ENCODE assay signal across 9 cellular contexts in genomic region chr1:47332779-47333577, GRCh38. TPM values are rescaled to one million over a fixed set of nuclear protein-coding genes. Genes with fewer than 3 reads are reported as not detected.
DNase-seq lines count a peak whose midpoint lies in the region; ATAC-seq and TF ChIP-seq lines count a peak whose summit lies in the region.
"Had no signal": no experiment of that assay in that cellular context is flagged by ENCODE, and none has a peak within 500 bp of the region (broad histone marks: within the 10 kb centered on the region; RNA-seq: fewer than 3 reads in every experiment).

No MANE protein-coding gene starts in this region.

- intact Hi-C loops in psoas muscle (cut with DNase I) = loop anchor here (2.0 to 5.0 kb wide), 2 partner anchors 18 to 141 kb away; partner anchors contain the start of genes STIL (in 2 of the 2) and PDZK1IP1 (in 1 of the 2)

- 29 to 31% (median 29%) methylated on average over 19 of the region's 19 CpGs for WGBS in psoas muscle, 3 donors

- H3K9me3 Mint-ChIP-seq in CD8-positive, alpha-beta memory T cell = no peaks in the 10 kb centered on the region
- H3K9me3 Mint-ChIP-seq in effector memory CD8-positive, alpha-beta T cell = no peaks in the 10 kb centered on the region
- H3K9me3 Mint-ChIP-seq in activated CD4-positive, alpha-beta memory T cell treated with anti-CD3 and anti-CD28 coated beads, Interleukin-2, amount 10 ng/mL, durations not matched to agents 7 days and 5 days = no peaks in the 10 kb centered on the region
- H3K9me3 Mint-ChIP-seq: memory B cell had no signal

- peak overlapping the region; percentile 89 for H3K27ac ChIP-seq in CD8-positive, alpha-beta memory T cell (ENCODE audit: low read depth, low read length)
- H3K27ac ChIP-seq in Peyer's patch = peak overlapping the region; percentile 97 to 100 (median 99)
- H3K27ac ChIP-seq in psoas muscle = peak overlapping the region; percentile 97

- H3K4me3 ChIP-seq in CD8-positive, alpha-beta memory T cell (ENCODE audit: low read length) = peak overlapping the region; percentile 98
- H3K4me3 ChIP-seq in Peyer's patch (peak overlapping the region; percentile 93 to 99 (median 96)), fibroblast of mammary gland (ENCODE audit: control insufficient read depth, low read depth, low read length) (peak overlapping the region; percentile 92), psoas muscle (peak overlapping the region; percentile 88)

- H3K9me3 ChIP-seq in CD8-positive, alpha-beta memory T cell (ENCODE audit: low read length) = no peaks in the 10 kb centered on the region
- H3K9me3 ChIP-seq in Peyer's patch = no peaks in the 10 kb centered on the region
- H3K9me3 ChIP-seq in psoas muscle = no peaks in the 10 kb centered on the region

- peaks cover 16 to 21% (median 19%) of the 10 kb centered on the region in 3 donors for H3K4me1 Mint-ChIP-seq in CD8-positive, alpha-beta memory T cell
- peaks cover 13 to 18% of the 10 kb centered on the region in 2 donors for H3K4me1 Mint-ChIP-seq in effector memory CD8-positive, alpha-beta T cell (ENCODE audit: low read depth in 2 of 2)
- peaks cover 18% of the 10 kb centered on the region for H3K4me1 Mint-ChIP-seq in activated CD4-positive, alpha-beta memory T cell treated with anti-CD3 and anti-CD28 coated beads, Interleukin-2, amount 10 ng/mL, durations not matched to agents 7 days and 5 days

- no peak for TF ChIP-seq POLR2A in Peyer's patch (IDR thresholded peaks at IDR 0.05)

- no peak for TF ChIP-seq CTCF in Peyer's patch (IDR thresholded peaks at IDR 0.05)
- no peak for TF ChIP-seq CTCF in fibroblast of mammary gland (conservative IDR thresholded peaks at IDR 0.05; ENCODE audit: control insufficient read depth, insufficient read depth, low read depth, low read length)
- TF ChIP-seq CTCF in psoas muscle (IDR thresholded peaks at IDR 0.05) = no peak

- ATAC-seq in psoas muscle (peak in 1 of 4 donors; percentile 1), HG02571 (IDR thresholded peaks at IDR 0.05; ENCODE audit: unreplicated experiment) (no peak)
- ATAC-seq in effector memory CD8-positive, alpha-beta T cell (replicated peaks) = no peak

- H3K4me1 ChIP-seq in CD8-positive, alpha-beta memory T cell (ENCODE audit: insufficient read depth, low read length) = peaks cover 28% of the 10 kb centered on the region
- H3K4me1 ChIP-seq in Peyer's patch (peaks cover 0 to 41% (median 2%) of the 10 kb centered on the region in 4 donors), psoas muscle (peaks cover 28% of the 10 kb centered on the region)

- CTCF ChIA-PET in CD8-positive, alpha-beta memory T cell (lab: Charles Lee) = interaction anchor here (0.7 to 2.2 kb wide), 5 partner anchors 19 to 393 kb away, joined by 3 to 14 read pairs (median 5); partner anchors contain the start of genes FOXD2 and STIL
- CTCF ChIA-PET in activated CD4-positive, alpha-beta memory T cell treated with anti-CD3 and anti-CD28 coated beads, Interleukin-2, amount 10 ng/mL, durations not matched to agents 7 days and 5 days (lab: Charles Lee) = interaction anchor here (0.8 to 3.7 kb wide), 11 partner anchors 8 to 377 kb away, joined by 3 to 25 read pairs (median 4); partner anchors contain the start of genes FOXD2 and STIL

- POLR2A ChIA-PET in CD8-positive, alpha-beta memory T cell (lab: Charles Lee) = interaction anchor here (0.8 to 3.4 kb wide), 3 partner anchors 8 to 105 kb away, joined by 3 to 20 read pairs (median 5); partner anchors contain the start of genes FOXD2 and STIL
- POLR2A ChIA-PET in activated CD4-positive, alpha-beta memory T cell treated with anti-CD3 and anti-CD28 coated beads, Interleukin-2, amount 10 ng/mL, durations not matched to agents 7 days and 5 days (lab: Charles Lee) = interaction anchor here (0.6 to 4.3 kb wide), 8 partner anchors 10 to 104 kb away, joined by 3 to 76 read pairs (median 7); partner anchors contain the start of genes FOXD2 and STIL

- H3K36me3 Mint-ChIP-seq in CD8-positive, alpha-beta memory T cell = peaks cover 0 to 6% (median 0%) of the 10 kb centered on the region in 3 donors
- no peaks in the 10 kb centered on the region for H3K36me3 Mint-ChIP-seq in effector memory CD8-positive, alpha-beta T cell (ENCODE audit: insufficient read depth)
- peaks cover 10% of the 10 kb centered on the region for H3K36me3 Mint-ChIP-seq in activated CD4-positive, alpha-beta memory T cell treated with anti-CD3 and anti-CD28 coated beads, Interleukin-2, amount 10 ng/mL, durations not matched to agents 7 days and 5 days (ENCODE audit: low read depth)
- H3K36me3 Mint-ChIP-seq: memory B cell had no signal

- no peak for DNase-seq in CD8-positive, alpha-beta memory T cell
- DNase-seq in Peyer's patch = no peak
- no peak for DNase-seq in fibroblast of mammary gland (ENCODE audit: low read depth)
- DNase-seq in psoas muscle = peak in 1 of 2 donors; percentile 23
- no peak for DNase-seq in effector memory CD8-positive, alpha-beta T cell
- no peak for DNase-seq in activated CD4-positive, alpha-beta memory T cell treated with anti-CD3 and anti-CD28 coated beads, Interleukin-2, amount 10 ng/mL, durations not matched to agents 7 days and 5 days
- DNase-seq in NCI-H1417 treated with DMSO at 0.1 percent for 48 hours (lab: John Stamatoyannopoulos, UW) = no peak

- no peak overlapping the region for H3K4me3 Mint-ChIP-seq in CD8-positive, alpha-beta memory T cell
- no peak overlapping the region for H3K4me3 Mint-ChIP-seq in effector memory CD8-positive, alpha-beta T cell
- H3K4me3 Mint-ChIP-seq in activated CD4-positive, alpha-beta memory T cell treated with anti-CD3 and anti-CD28 coated beads, Interleukin-2, amount 10 ng/mL, durations not matched to agents 7 days and 5 days = no peak overlapping the region
- H3K4me3 Mint-ChIP-seq: memory B cell had no signal

- H3K27me3 Mint-ChIP-seq in CD8-positive, alpha-beta memory T cell = no peaks in the 10 kb centered on the region
- H3K27me3 Mint-ChIP-seq in effector memory CD8-positive, alpha-beta T cell = no peaks in the 10 kb centered on the region
- no peaks in the 10 kb centered on the region for H3K27me3 Mint-ChIP-seq in activated CD4-positive, alpha-beta memory T cell treated with anti-CD3 and anti-CD28 coated beads, Interleukin-2, amount 10 ng/mL, durations not matched to agents 7 days and 5 days
- H3K27me3 Mint-ChIP-seq: memory B cell had no signal

- H3K36me3 ChIP-seq in CD8-positive, alpha-beta memory T cell (ENCODE audit: insufficient read depth, low read length) = no peaks in the 10 kb centered on the region
- no peaks in the 10 kb centered on the region for H3K36me3 ChIP-seq in Peyer's patch
- peaks cover 0 to 4% of the 10 kb centered on the region in 2 donors for H3K36me3 ChIP-seq in psoas muscle (ENCODE audit: insufficient read depth in 1 of 2, low read depth in 1 of 2)

- no peak overlapping the region for H3K27ac Mint-ChIP-seq in CD8-positive, alpha-beta memory T cell
- no peak overlapping the region for H3K27ac Mint-ChIP-seq in effector memory CD8-positive, alpha-beta T cell
- H3K27ac Mint-ChIP-seq in activated CD4-positive, alpha-beta memory T cell treated with anti-CD3 and anti-CD28 coated beads, Interleukin-2, amount 10 ng/mL, durations not matched to agents 7 days and 5 days = no peak overlapping the region
- H3K27ac Mint-ChIP-seq: memory B cell had no signal

- H3K27me3 ChIP-seq in CD8-positive, alpha-beta memory T cell (ENCODE audit: insufficient read depth, low read length, poor library complexity, severe bottlenecking) = no peaks in the 10 kb centered on the region
- H3K27me3 ChIP-seq in Peyer's patch = no peaks in the 10 kb centered on the region
- no peaks in the 10 kb centered on the region for H3K27me3 ChIP-seq in psoas muscle (ENCODE audit: insufficient read depth in 3 of 3, low read length in 2 of 3)

RNA-seq across cellular contexts. Expression of gene CMPK1, which starts 0.6 kb away (rescaled TPM):
- total RNA-seq in CD8-positive, alpha-beta memory T cell = 100 to 1,000 TPM; 128 to 131 TPM
- polyA plus RNA-seq in CD8-positive, alpha-beta memory T cell = 187 TPM
- total RNA-seq in Peyer's patch (100 to 1,000 TPM in 3 of 4 donors, 10 to 100 TPM in 1; 80.0 to 204 (median 111) TPM), psoas muscle (10 to 100 TPM; 37.8 to 77.9 (median 66.3) TPM)
- polyA plus RNA-seq in psoas muscle = 100 to 1,000 TPM in 1 of 3 donors, 10 to 100 TPM in 2; 46.9 to 114 (median 62.9) TPM
- 100 to 1,000 TPM in 1 of 2 experiments, 10 to 100 TPM in 1; 99.3 to 106 TPM for total RNA-seq in activated CD4-positive, alpha-beta memory T cell treated with anti-CD3 and anti-CD28 coated beads, Interleukin-2, amount 10 ng/mL, durations not matched to agents 7 days and 5 days

RNA-seq across cellular contexts. Expression of gene STIL, which starts 19.0 kb away (rescaled TPM):
- total RNA-seq in CD8-positive, alpha-beta memory T cell = 10 to 100 TPM; 18.4 to 19.1 TPM
- 0.15 TPM for polyA plus RNA-seq in CD8-positive, alpha-beta memory T cell
- 10 to 100 TPM in 1 of 4 donors, 1 to 10 TPM in 3; 4.5 to 14.0 (median 6.7) TPM for total RNA-seq in Peyer's patch
- under 1 TPM; 0.36 to 0.48 (median 0.43) TPM for total RNA-seq in psoas muscle
- 1 to 10 TPM in 1 of 3 donors, under 1 TPM in 2; 0.14 to 1.0 (median 0.35) TPM for polyA plus RNA-seq in psoas muscle
- 10 to 100 TPM; 40.4 to 40.8 TPM for total RNA-seq in activated CD4-positive, alpha-beta memory T cell treated with anti-CD3 and anti-CD28 coated beads, Interleukin-2, amount 10 ng/mL, durations not matched to agents 7 days and 5 days
